9 cellular contexts compared by ENCODE assay signal in the genomic region with DNA sequence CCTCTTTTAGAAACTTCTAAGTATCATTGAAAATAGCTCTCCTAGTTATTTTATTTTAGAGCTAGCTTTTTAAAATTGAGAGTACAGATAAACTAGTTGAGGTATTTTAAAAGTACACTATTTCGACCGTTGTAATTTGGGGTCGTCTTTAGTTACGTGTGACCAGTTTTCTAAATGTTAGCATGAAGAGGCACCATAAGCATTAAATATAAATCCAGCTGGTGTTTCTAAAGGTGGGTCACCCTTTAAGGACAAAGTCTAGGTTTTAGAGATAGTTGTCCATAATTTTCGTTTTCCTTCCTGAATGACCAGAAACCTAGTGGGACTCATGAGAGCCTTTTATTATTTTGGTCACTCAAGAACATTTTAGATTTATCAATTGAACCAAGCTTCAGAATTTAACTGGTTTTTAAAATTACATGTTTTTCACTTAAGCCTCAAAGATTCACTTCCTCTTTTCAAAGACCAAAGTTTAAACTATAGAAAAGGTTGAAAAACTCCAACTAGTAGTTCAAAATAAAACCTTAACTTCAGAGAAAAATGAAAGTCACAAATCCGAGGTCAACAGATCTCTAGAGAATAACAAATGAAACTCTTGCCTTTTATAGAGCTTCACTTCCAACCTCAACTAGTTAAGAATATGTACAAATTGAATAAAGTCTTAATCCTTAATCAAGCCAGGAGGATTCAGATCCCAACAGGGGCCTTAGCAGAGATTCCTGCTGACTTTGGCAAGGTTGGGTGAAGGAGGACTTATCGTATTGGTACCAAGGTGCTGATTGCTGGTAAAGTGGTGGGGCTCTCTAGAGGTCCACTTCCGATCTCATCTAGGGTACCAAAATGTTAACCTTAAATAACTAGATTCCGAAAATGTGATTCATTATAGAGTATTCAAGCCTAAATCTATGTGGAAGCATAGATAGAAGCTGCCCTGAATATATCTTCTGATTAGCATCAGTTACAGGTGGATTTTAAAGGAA. TPM values are rescaled to one million over a fixed set of nuclear protein-coding genes. Genes with fewer than 3 reads are reported as not detected.
A peak's percentile ranks its signal among the peaks of the same experiment; 100 is the strongest.
DNase-seq lines count a peak whose midpoint lies in the region; ATAC-seq and TF ChIP-seq lines count a peak whose summit lies in the region.
"Had no signal": no experiment of that assay in that cellular context is flagged by ENCODE, and none has a peak within 500 bp of the region (broad histone marks: within the 10 kb centered on the region; RNA-seq: fewer than 3 reads in every experiment).

No MANE protein-coding gene starts in this region.

- in situ Hi-C loops in GM23248 (cut with MboI) = no loop called here

- H3K27ac ChIP-seq in GM23248 (no peak overlapping the region), testis (peak overlapping the region in 1 of 2 donors; percentile 59)
- H3K27ac ChIP-seq: VCaP had no signal

- intact Hi-C loops in testis (cut with DNase I; ENCODE audit: low total_unique reads) = no loop called here

- no peaks in the 10 kb centered on the region for H4K20me1 ChIP-seq in GM23248 (ENCODE audit: insufficient read depth)

- H3K9me3 ChIP-seq in GM23248 (ENCODE audit: low read depth) = no peaks in the 10 kb centered on the region
- no peaks in the 10 kb centered on the region for H3K9me3 ChIP-seq in testis

- TF ChIP-seq POLR2A in testis (IDR thresholded peaks at IDR 0.05) = no peak

- H3K36me3 ChIP-seq in GM23248 (ENCODE audit: low read depth) (0 out of 2 replicates have a peak, but pooled peaks cover 3% of the 10 kb centered on the region), testis (ENCODE audit: low read depth, missing control alignments) (no peaks in the 10 kb centered on the region)

- peak overlapping the region; percentile 81 to 98 (median 93) for H3K4me3 Mint-ChIP-seq in naive B cell
- no peak overlapping the region for H3K4me3 Mint-ChIP-seq in nephron progenitor cell

- H3K4me2 ChIP-seq in GM23248 (ENCODE audit: unreplicated experiment) = peak overlapping the region; percentile 16

- H3K9me3 Mint-ChIP-seq in naive B cell = peaks cover 0 to 32% (median 20%) of the 10 kb centered on the region in 7 donors
- H3K9me3 Mint-ChIP-seq in nephron progenitor cell = peaks cover 27% of the 10 kb centered on the region

- H3K79me2 ChIP-seq in GM23248 (ENCODE audit: insufficient read depth) = 0 out of 2 replicates have a peak, but pooled peaks cover 5% of the 10 kb centered on the region

- H2AFZ ChIP-seq in GM23248 = no peak overlapping the region

- no peak for TF ChIP-seq CTCF in testis (IDR thresholded peaks at IDR 0.05)
- no peak for TF ChIP-seq CTCF in nephron progenitor cell (IDR thresholded peaks at IDR 0.05)

- H3K27ac Mint-ChIP-seq in naive B cell (peak overlapping the region; percentile 85 to 99 (median 97)), nephron progenitor cell (no peak overlapping the region)

- ATAC-seq in GM18502 (IDR thresholded peaks at IDR 0.05; ENCODE audit: poor library complexity, unreplicated experiment) = peak; percentile 52
- peak; percentile 66 to 67 for ATAC-seq in naive B cell (ENCODE audit: low read depth in 2 of 2)

- DNase-seq in GM23248 (no peak), NOMO-1 treated with DMSO at 0.1 percent for 48 hours (lab: John Stamatoyannopoulos, UW; ENCODE audit: unreplicated experiment) (peak; percentile 69), naive B cell (peak; percentile 45), NCI-H774 (lab: John Stamatoyannopoulos, UW) (no peak), testis (no peak), nephron progenitor cell (no peak), NCI-H187 treated with DMSO at 0.1 percent for 48 hours (lab: John Stamatoyannopoulos, UW) (no peak)

- no peaks in the 10 kb centered on the region for H3K9me2 ChIP-seq in GM23248 (ENCODE audit: insufficient read depth)

- peaks cover 20 to 58% (median 22%) of the 10 kb centered on the region in 3 donors for H3K4me1 Mint-ChIP-seq in naive B cell
- peaks cover 12% of the 10 kb centered on the region for H3K4me1 Mint-ChIP-seq in nephron progenitor cell

- H3K4me1 ChIP-seq in GM23248 (ENCODE audit: insufficient read depth) = no peaks in the 10 kb centered on the region
- no peaks in the 10 kb centered on the region for H3K4me1 ChIP-seq in testis

- H3K27me3 Mint-ChIP-seq in naive B cell = no peaks in the 10 kb centered on the region
- H3K27me3 Mint-ChIP-seq in nephron progenitor cell (ENCODE audit: low read depth, poor library complexity) = no peaks in the 10 kb centered on the region

- H3K36me3 Mint-ChIP-seq in naive B cell (peaks cover 8 to 15% of the 10 kb centered on the region in 2 donors), nephron progenitor cell (ENCODE audit: low read depth) (peaks cover 38% of the 10 kb centered on the region)

- 88 to 89% methylated on average over 9 of the region's 9 CpGs for WGBS in GM23248 (ENCODE audit: low coverage in 1 of 2, low lambda C conversion rate in 2 of 2, missing lambda C conversion rate in 2 of 2), 2 experiments
- 65 to 76% methylated on average over 9 of the region's 9 CpGs for WGBS in testis, 2 donors

- H3K27me3 ChIP-seq in GM23248 (replicated peaks; ENCODE audit: insufficient read depth) (no peaks in the 10 kb centered on the region), testis (no peaks in the 10 kb centered on the region)

- H3K9ac ChIP-seq in GM23248 = no peak overlapping the region

- H3F3A ChIP-seq in GM23248 (ENCODE audit: insufficient read depth) = no peaks in the 10 kb centered on the region

- H3K4me3 ChIP-seq in GM23248 (no peak overlapping the region), testis (no peak overlapping the region)

RNA-seq across cellular contexts. Expression of gene PHKB, which starts 32.5 kb away (rescaled TPM):
- 42.0 and 52.0 TPM in 2 replicates for total RNA-seq in GM23248 (2014; rRNA removed; shearing (Covaris generic))
- polyA plus RNA-seq in GM23248 (2016; fragmentation: Nextera tagmentation; extraction: Ambion mirVana) = 31.3 and 32.7 TPM in 2 replicates
- 10 to 100 TPM; 47.0 to 67.9 (median 56.1) TPM for polyA plus RNA-seq in naive B cell (ENCODE audit: low read depth in 6 of 6)
- total RNA-seq in testis = 100 to 1,000 TPM; 136 to 168 TPM
- 66.7 TPM for polyA plus RNA-seq in testis (ENCODE audit: insufficient read depth, low read depth, low replicate concordance)

RNA-seq across cellular contexts. Expression of gene ITFG1, which starts 32.8 kb away (rescaled TPM):
- 78.2 and 93.8 TPM in 2 replicates for total RNA-seq in GM23248 (2014; rRNA removed; shearing (Covaris generic))
- polyA plus RNA-seq in GM23248 (2016; fragmentation: Nextera tagmentation; extraction: Ambion mirVana) (111 and 113 TPM in 2 replicates), naive B cell (ENCODE audit: low read depth in 6 of 6) (10 to 100 TPM; 18.6 to 39.0 (median 28.5) TPM), testis (ENCODE audit: insufficient read depth, low read depth, low replicate concordance) (94.7 TPM)
- total RNA-seq in testis = 100 to 1,000 TPM; 121 to 130 TPM

Comparison
In these comparisons a context has a peak if more than half of its experiments do, and no peak if none do; other contexts are left out.
1. DNase-seq: peak in NOMO-1 treated with DMSO at 0.1 percent for 48 hours (single experiment) and naive B cell (single experiment); none in GM23248 (single experiment), NCI-H774 (single experiment), testis (single experiment), nephron progenitor cell (single experiment) and NCI-H187 treated with DMSO at 0.1 percent for 48 hours (single experiment).